ENCODE assay signal across 17 cellular contexts in genomic region chr10:61919646-61920215, GRCh38.
"Had no signal": no experiment of that assay in that cellular context is flagged by ENCODE, and none has a peak within 500 bp of the region (broad histone marks: within the 10 kb centered on the region; RNA-seq: fewer than 3 reads in every experiment).

No MANE protein-coding gene starts in this region.

- H3K4me3 ChIP-seq: lower lobe of right lung, thoracic aorta had no signal

- H3K27ac Mint-ChIP-seq: activated T-helper 17 cell treated with anti-CD3 and anti-CD28 coated beads, Interleukin-2, amount 50 U/mL, for 72 hours had no signal

- H3K4me1 ChIP-seq: lower lobe of right lung had no signal

- H3K27me3 Mint-ChIP-seq: activated T-helper 17 cell treated with anti-CD3 and anti-CD28 coated beads, Interleukin-2, amount 50 U/mL, for 72 hours; central memory CD8-positive, alpha-beta T cell; natural killer cell treated with Interleukin-12 subunit alpha and Interleukin-12 subunit beta and Interleukin-15 and Interleukin-18, amount 100 ng/mL, for 72 hours; stimulated activated naive CD8-positive, alpha-beta T cell treated with anti-CD3 and anti-CD28 coated beads, Interleukin-15, amount 100 ng/mL, for 72 hours had no signal

- H3K27ac ChIP-seq: lower lobe of right lung, thoracic aorta had no signal

- ATAC-seq: activated naive CD4-positive, alpha-beta T cell treated with anti-CD3 and anti-CD28 coated beads, Interleukin-2, amount 50 U/mL, for 72 hours; activated T-helper 17 cell treated with anti-CD3 and anti-CD28 coated beads, Interleukin-2, amount 50 U/mL, for 72 hours; esophagus mucosa; left cardiac atrium; lower lobe of right lung; natural killer cell treated with Interleukin-12 subunit alpha and Interleukin-12 subunit beta and Interleukin-15 and Interleukin-18, amount 100 ng/mL, for 72 hours; sciatic nerve; stimulated activated naive CD8-positive, alpha-beta T cell treated with anti-CD3 and anti-CD28 coated beads, Interleukin-15, amount 100 ng/mL, for 72 hours had no signal

- H3K4me3 Mint-ChIP-seq: activated T-helper 17 cell treated with anti-CD3 and anti-CD28 coated beads, Interleukin-2, amount 50 U/mL, for 72 hours; brain; central memory CD8-positive, alpha-beta T cell; immature natural killer cell; natural killer cell treated with Interleukin-12 subunit alpha and Interleukin-12 subunit beta and Interleukin-15 and Interleukin-18, amount 100 ng/mL, for 72 hours had no signal

- DNase-seq: amniotic stem cell; glutamatergic neuron; immature natural killer cell; left cardiac atrium; lower lobe of right lung; occipital lobe; stimulated activated CD4-positive, alpha-beta T cell treated with anti-CD3 and anti-CD28 coated beads, Interleukin-2, amount 100 ng/mL, for 48 hours; stimulated activated CD8-positive, alpha-beta memory T cell treated with anti-CD3 and anti-CD28 coated beads, Interleukin-4, amount 100 ng/mL, for 48 hours; stimulated activated naive CD8-positive, alpha-beta T cell treated with anti-CD3 and anti-CD28 coated beads, Interleukin-15, amount 100 ng/mL, for 72 hours had no signal
